18 cellular contexts compared by ENCODE assay signal in the genomic region with DNA sequence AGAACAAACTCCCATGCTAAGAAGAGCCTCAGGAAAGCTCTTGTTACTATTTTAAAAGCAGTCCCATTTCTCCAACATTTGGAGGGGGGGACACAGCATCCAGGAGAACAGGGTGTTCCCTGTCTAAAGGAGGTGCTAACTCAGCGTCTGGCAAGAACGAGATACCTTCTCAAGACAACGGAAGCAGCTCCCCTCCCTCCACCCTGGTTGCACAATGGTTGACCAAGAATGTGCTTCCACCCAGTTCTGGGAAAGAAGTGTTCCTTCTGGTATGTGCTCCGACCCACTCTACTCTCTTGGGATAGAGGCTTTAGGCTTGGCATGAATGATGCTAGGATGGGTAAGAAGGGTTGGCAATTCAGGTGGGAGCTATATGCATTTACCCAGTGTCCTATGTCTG. TPM values are rescaled to one million over a fixed set of nuclear protein-coding genes. Genes with fewer than 3 reads are reported as not detected.
DNase-seq lines count a peak whose midpoint lies in the region; ATAC-seq and TF ChIP-seq lines count a peak whose summit lies in the region.
"Had no signal": no experiment of that assay in that cellular context is flagged by ENCODE, and none has a peak within 500 bp of the region (broad histone marks: within the 10 kb centered on the region; RNA-seq: fewer than 3 reads in every experiment).

No MANE protein-coding gene starts in this region.

- H3K9me3 ChIP-seq in RWPE2 (ENCODE audit: severe bottlenecking), result no peaks in the 10 kb centered on the region
- no peaks in the 10 kb centered on the region for H3K9me3 ChIP-seq in parathyroid adenoma (ENCODE audit: control insufficient read depth, low read length)
- H3K9me3 ChIP-seq: heart right ventricle had no signal

- H3K4me1 Mint-ChIP-seq in activated T-helper 1 cell treated with anti-CD3 and anti-CD28 coated beads, Interleukin-12 subunit alpha, Interleukin-12 subunit beta, Interleukin-2, Interleukin-4 antibody, amounts not matched to agents 30 ng/mL and 10 ng/mL and 1 ng/mL, durations not matched to agents 14 hours and 24 hours and 36 hours (ENCODE audit: low read depth), result no peaks in the 10 kb centered on the region

- H3K4me3 ChIP-seq in RWPE2 (ENCODE audit: severe bottlenecking) (no peak overlapping the region), fibroblast of the aortic adventitia (ENCODE audit: low read depth, low read length) (no peak overlapping the region), parathyroid adenoma (ENCODE audit: low read depth, low read length) (no peak overlapping the region)
- H3K4me3 ChIP-seq: GM12878, heart right ventricle had no signal

- H3K79me2 ChIP-seq in parathyroid adenoma, result no peaks in the 10 kb centered on the region

- no peak overlapping the region for H3K4me2 ChIP-seq in parathyroid adenoma (ENCODE audit: low read length)

- DNase-seq in AG08395 (ENCODE audit: low spot score) (peak; percentile 62), RWPE2 (ENCODE audit: low spot score) (peak; percentile 91), fibroblast of the aortic adventitia (ENCODE audit: low read depth) (peak; percentile 59), substantia nigra (lab: John Stamatoyannopoulos, UW) (no peak)
- no peak for DNase-seq in activated T-helper 1 cell treated with anti-CD3 and anti-CD28 coated beads, Interleukin-12 subunit alpha, Interleukin-12 subunit beta, Interleukin-2, Interleukin-4 antibody, amounts not matched to agents 30 ng/mL and 10 ng/mL and 1 ng/mL, durations not matched to agents 14 hours and 24 hours and 36 hours (ENCODE audit: low spot score)
- DNase-seq: activated CD8-positive, alpha-beta T cell treated with anti-CD3 and anti-CD28 coated beads for 36 hours; activated naive CD4-positive, alpha-beta T cell treated with anti-CD3 and anti-CD28 coated beads, Interleukin-2, amount 50 U/mL, for 16 hours; DMS 273 treated with DMSO at 0.1 percent for 48 hours; heart right ventricle; KBM-7 had no signal

- peak overlapping the region; percentile 12 for H2AFZ ChIP-seq in parathyroid adenoma

- H3K27me3 Mint-ChIP-seq in activated T-helper 1 cell treated with anti-CD3 and anti-CD28 coated beads, Interleukin-12 subunit alpha, Interleukin-12 subunit beta, Interleukin-2, Interleukin-4 antibody, amounts not matched to agents 30 ng/mL and 10 ng/mL and 1 ng/mL, durations not matched to agents 14 hours and 24 hours and 36 hours (ENCODE audit: insufficient read depth), result peaks cover 8% of the 10 kb centered on the region

- peaks cover 40% of the 10 kb centered on the region for H3K4me1 ChIP-seq in RWPE2 (ENCODE audit: insufficient read depth, poor library complexity, severe bottlenecking)
- peaks cover 15% of the 10 kb centered on the region for H3K4me1 ChIP-seq in parathyroid adenoma

- peak; percentile 54 for ATAC-seq in RWPE2 (ENCODE audit: low read depth)
- no peak for ATAC-seq in GM18517 (IDR thresholded peaks at IDR 0.05; ENCODE audit: unreplicated experiment)
- ATAC-seq in HG03196 (IDR thresholded peaks at IDR 0.05; ENCODE audit: unreplicated experiment), result no peak
- ATAC-seq: activated CD8-positive, alpha-beta T cell treated with anti-CD3 and anti-CD28 coated beads for 36 hours; GM12878 had no signal

- H3K27ac ChIP-seq in RWPE2 (ENCODE audit: poor library complexity, severe bottlenecking) (peak overlapping the region; percentile 100), parathyroid adenoma (no peak overlapping the region), substantia nigra (ENCODE audit: low read depth, low read length, poor library complexity, severe bottlenecking) (no peak overlapping the region)

- H3K27ac Mint-ChIP-seq in activated T-helper 1 cell treated with anti-CD3 and anti-CD28 coated beads, Interleukin-12 subunit alpha, Interleukin-12 subunit beta, Interleukin-2, Interleukin-4 antibody, amounts not matched to agents 30 ng/mL and 10 ng/mL and 1 ng/mL, durations not matched to agents 14 hours and 24 hours and 36 hours, result no peak overlapping the region
- H3K27ac Mint-ChIP-seq: activated CD8-positive, alpha-beta T cell treated with anti-CD3 and anti-CD28 coated beads for 36 hours had no signal

- intact Hi-C loops in activated T-helper 1 cell treated with anti-CD3 and anti-CD28 coated beads, Interleukin-12 subunit alpha, Interleukin-12 subunit beta, Interleukin-2, Interleukin-4 antibody, amounts not matched to agents 30 ng/mL and 10 ng/mL and 1 ng/mL, durations not matched to agents 14 hours and 24 hours and 36 hours (cut with micrococcal nuclease), result no loop called here

- no peak overlapping the region for H3K4me3 Mint-ChIP-seq in activated T-helper 1 cell treated with anti-CD3 and anti-CD28 coated beads, Interleukin-12 subunit alpha, Interleukin-12 subunit beta, Interleukin-2, Interleukin-4 antibody, amounts not matched to agents 30 ng/mL and 10 ng/mL and 1 ng/mL, durations not matched to agents 14 hours and 24 hours and 36 hours
- H3K4me3 Mint-ChIP-seq: activated CD8-positive, alpha-beta T cell treated with anti-CD3 and anti-CD28 coated beads for 36 hours had no signal

- H3K27me3 ChIP-seq in RWPE2 (ENCODE audit: insufficient read depth, poor library complexity, severe bottlenecking) (no peaks in the 10 kb centered on the region), parathyroid adenoma (ENCODE audit: control insufficient read depth, insufficient read depth, low read length) (no peaks in the 10 kb centered on the region)

- H3K36me3 Mint-ChIP-seq in activated T-helper 1 cell treated with anti-CD3 and anti-CD28 coated beads, Interleukin-12 subunit alpha, Interleukin-12 subunit beta, Interleukin-2, Interleukin-4 antibody, amounts not matched to agents 30 ng/mL and 10 ng/mL and 1 ng/mL, durations not matched to agents 14 hours and 24 hours and 36 hours (ENCODE audit: low read depth), result no peaks in the 10 kb centered on the region

- TF ChIP-seq CTCF in RWPE2 (IDR thresholded peaks at IDR 0.05; ENCODE audit: poor library complexity, severe bottlenecking) (no peak), fibroblast of the aortic adventitia (IDR thresholded peaks at IDR 0.05; ENCODE audit: insufficient read depth, low read length) (no peak), parathyroid adenoma (IDR thresholded peaks at IDR 0.05) (no peak)

- H3K36me3 ChIP-seq in RWPE2 (ENCODE audit: low read depth), result peaks cover 30% of the 10 kb centered on the region
- no peaks in the 10 kb centered on the region for H3K36me3 ChIP-seq in parathyroid adenoma (ENCODE audit: control insufficient read depth, insufficient read depth, low read length)
- H3K36me3 ChIP-seq: heart right ventricle had no signal

- no peak overlapping the region for H3K9ac ChIP-seq in parathyroid adenoma

- no peaks in the 10 kb centered on the region for H3K9me3 Mint-ChIP-seq in activated T-helper 1 cell treated with anti-CD3 and anti-CD28 coated beads, Interleukin-12 subunit alpha, Interleukin-12 subunit beta, Interleukin-2, Interleukin-4 antibody, amounts not matched to agents 30 ng/mL and 10 ng/mL and 1 ng/mL, durations not matched to agents 14 hours and 24 hours and 36 hours
- H3K9me3 Mint-ChIP-seq: activated CD8-positive, alpha-beta T cell treated with anti-CD3 and anti-CD28 coated beads for 36 hours had no signal

RNA-seq across cellular contexts. Expression of a gene that starts 1.5 kb away (rescaled TPM):
- total RNA-seq in fibroblast of the aortic adventitia (ENCODE audit: low replicate concordance), result not detected in 2 replicates
- not detected in 2 replicates for total RNA-seq in activated T-helper 1 cell treated with anti-CD3 and anti-CD28 coated beads, Interleukin-12 subunit alpha, Interleukin-12 subunit beta, Interleukin-2, Interleukin-4 antibody, amounts not matched to agents 30 ng/mL and 10 ng/mL and 1 ng/mL, durations not matched to agents 14 hours and 24 hours and 36 hours
- total RNA-seq: activated CD8-positive, alpha-beta T cell treated with anti-CD3 and anti-CD28 coated beads for 36 hours; GM12878; T-helper 2 cell treated with Interferon-gamma antibody and Interleukin-4, amounts not matched to agents 100 ng/mL and 5 ng/mL, for 36 hours had no signal

RNA-seq across cellular contexts. Expression of a gene that starts 20.9 kb away (rescaled TPM):
- total RNA-seq in fibroblast of the aortic adventitia (ENCODE audit: low replicate concordance), result not detected in 2 replicates
- not detected in 2 replicates for total RNA-seq in activated T-helper 1 cell treated with anti-CD3 and anti-CD28 coated beads, Interleukin-12 subunit alpha, Interleukin-12 subunit beta, Interleukin-2, Interleukin-4 antibody, amounts not matched to agents 30 ng/mL and 10 ng/mL and 1 ng/mL, durations not matched to agents 14 hours and 24 hours and 36 hours
- total RNA-seq: A673; activated CD8-positive, alpha-beta T cell treated with anti-CD3 and anti-CD28 coated beads for 36 hours; GM12878; heart right ventricle; pulmonary artery endothelial cell; subcutaneous adipose tissue; T-helper 2 cell treated with Interferon-gamma antibody and Interleukin-4, amounts not matched to agents 100 ng/mL and 5 ng/mL, for 36 hours had no signal

RNA-seq across cellular contexts. Expression of a gene that starts 25.7 kb away (rescaled TPM):
- not detected in 2 replicates for total RNA-seq in fibroblast of the aortic adventitia (ENCODE audit: low replicate concordance)
- total RNA-seq in activated T-helper 1 cell treated with anti-CD3 and anti-CD28 coated beads, Interleukin-12 subunit alpha, Interleukin-12 subunit beta, Interleukin-2, Interleukin-4 antibody, amounts not matched to agents 30 ng/mL and 10 ng/mL and 1 ng/mL, durations not matched to agents 14 hours and 24 hours and 36 hours, result not detected in 2 replicates
- total RNA-seq: activated CD8-positive, alpha-beta T cell treated with anti-CD3 and anti-CD28 coated beads for 36 hours; GM12878; T-helper 2 cell treated with Interferon-gamma antibody and Interleukin-4, amounts not matched to agents 100 ng/mL and 5 ng/mL, for 36 hours had no signal

RNA-seq across cellular contexts. Expression of a gene that starts 42.6 kb away (rescaled TPM):
- total RNA-seq in fibroblast of the aortic adventitia (ENCODE audit: low replicate concordance), result not detected in 2 replicates
- not detected in 2 replicates for total RNA-seq in activated T-helper 1 cell treated with anti-CD3 and anti-CD28 coated beads, Interleukin-12 subunit alpha, Interleukin-12 subunit beta, Interleukin-2, Interleukin-4 antibody, amounts not matched to agents 30 ng/mL and 10 ng/mL and 1 ng/mL, durations not matched to agents 14 hours and 24 hours and 36 hours
- total RNA-seq: A673; activated CD8-positive, alpha-beta T cell treated with anti-CD3 and anti-CD28 coated beads for 36 hours; GM12878; heart right ventricle; subcutaneous adipose tissue; T-helper 2 cell treated with Interferon-gamma antibody and Interleukin-4, amounts not matched to agents 100 ng/mL and 5 ng/mL, for 36 hours had no signal

RNA-seq across cellular contexts. Expression of a gene that starts 58.4 kb away (rescaled TPM):
- total RNA-seq in fibroblast of the aortic adventitia (ENCODE audit: low replicate concordance), result not detected in 2 replicates
- not detected in 2 replicates for total RNA-seq in activated T-helper 1 cell treated with anti-CD3 and anti-CD28 coated beads, Interleukin-12 subunit alpha, Interleukin-12 subunit beta, Interleukin-2, Interleukin-4 antibody, amounts not matched to agents 30 ng/mL and 10 ng/mL and 1 ng/mL, durations not matched to agents 14 hours and 24 hours and 36 hours
- total RNA-seq: A673; activated CD8-positive, alpha-beta T cell treated with anti-CD3 and anti-CD28 coated beads for 36 hours; GM12878; heart right ventricle; pulmonary artery endothelial cell; subcutaneous adipose tissue; T-helper 2 cell treated with Interferon-gamma antibody and Interleukin-4, amounts not matched to agents 100 ng/mL and 5 ng/mL, for 36 hours had no signal

Comparison
In these comparisons a context has a peak if more than half of its experiments do, and no peak if none do; other contexts are left out.
1. DNase-seq: peak in AG08395 (single experiment), RWPE2 (single experiment) and fibroblast of the aortic adventitia (single experiment); none in substantia nigra (0 of 49) and activated T-helper 1 cell treated with anti-CD3 and anti-CD28 coated beads, Interleukin-12 subunit alpha, Interleukin-12 subunit beta, Interleukin-2, Interleukin-4 antibody, amounts not matched to agents 30 ng/mL and 10 ng/mL and 1 ng/mL, durations not matched to agents 14 hours and 24 hours and 36 hours (single experiment).